ENCODE assay signal across 9 cellular contexts in genomic region chr2:234444242-234444641, GRCh38. TPM values are rescaled to one million over a fixed set of nuclear protein-coding genes. Genes with fewer than 3 reads are reported as not detected.
DNase-seq lines count a peak whose midpoint lies in the region; ATAC-seq, FAIRE-seq and TF ChIP-seq lines count a peak whose summit lies in the region.
"Had no signal": no experiment of that assay in that cellular context is flagged by ENCODE, and none has a peak within 500 bp of the region (broad histone marks: within the 10 kb centered on the region; RNA-seq: fewer than 3 reads in every experiment).

No MANE protein-coding gene starts in this region.

- in situ Hi-C loops in Panc1 (cut with HindIII; ENCODE audit: low pct_unique_long_range_greater_than_20kb, low sequenced_read_pairs), result no loop called here

- peaks cover 61% of the 10 kb centered on the region for H3K4me1 Mint-ChIP-seq in osteocyte (ENCODE audit: unreplicated experiment)

- H3K4me1 ChIP-seq in DND-41 (ENCODE audit: insufficient read depth, low read length) (peaks cover 63% of the 10 kb centered on the region), Panc1 (ENCODE audit: control insufficient read depth, insufficient read depth, low read length) (0 out of 2 replicates have a peak, but pooled peaks cover 6% of the 10 kb centered on the region)

- no peaks in the 10 kb centered on the region for H3K36me3 Mint-ChIP-seq in osteocyte (ENCODE audit: unreplicated experiment)

- H2AFZ ChIP-seq in DND-41 (ENCODE audit: low read depth, low read length), result peak overlapping the region; percentile 20; the same call in 1 of the 2 replicates

- BruUV-seq in Panc1 (replicated peaks; lab: Mats Ljungman, UMichigan), result no TSS peak

- no peak overlapping the region; the same call in 1 of the 2 replicates for H3K4me2 ChIP-seq in DND-41 (ENCODE audit: insufficient read depth, low read length)

- no peaks in the 10 kb centered on the region for H3K27me3 ChIP-seq in DND-41 (ENCODE audit: insufficient read depth, low read length, poor library complexity)
- no peaks in the 10 kb centered on the region for H3K27me3 ChIP-seq in Panc1 (ENCODE audit: control insufficient read depth, insufficient read depth, low read length)
- H3K27me3 ChIP-seq: gastrocnemius medialis had no signal

- POLR2A ChIA-PET in Panc1 (lab: Charles Lee), result no interaction called here

- TF ChIP-seq CTCF in DND-41 (IDR thresholded peaks at IDR 0.05; ENCODE audit: borderline replicate concordance, extremely low read depth, low read length, poor library complexity, severe bottlenecking) (no peak), Panc1 (IDR thresholded peaks at IDR 0.05) (no peak), choroid plexus epithelial cell (conservative IDR thresholded peaks at IDR 0.05; ENCODE audit: low read depth, low read length) (no peak), osteocyte (IDR thresholded peaks at IDR 0.05) (no peak)

- no peaks in the 10 kb centered on the region for H3K27me3 Mint-ChIP-seq in osteocyte (ENCODE audit: unreplicated experiment)

- H3K36me3 ChIP-seq in DND-41 (ENCODE audit: insufficient read depth, low read length) (no peaks in the 10 kb centered on the region), Panc1 (ENCODE audit: control insufficient read depth, insufficient read depth, low read length) (no peaks in the 10 kb centered on the region)
- H3K36me3 ChIP-seq: gastrocnemius medialis had no signal

- no peaks in the 10 kb centered on the region for H4K20me1 ChIP-seq in DND-41 (ENCODE audit: insufficient read depth, low read length)

- H3K4me3 ChIP-seq in DND-41 (ENCODE audit: low read depth in 1 of 2, low read length in 2 of 2) (no peak overlapping the region), Panc1 (ENCODE audit: low read depth in 2 of 2, low read length in 2 of 2) (no peak overlapping the region), choroid plexus epithelial cell (ENCODE audit: low read depth, low read length) (no peak overlapping the region)
- H3K4me3 ChIP-seq: gastrocnemius medialis had no signal

- no peaks in the 10 kb centered on the region for H3K9me3 Mint-ChIP-seq in osteocyte (ENCODE audit: unreplicated experiment)

- DNase-seq in DND-41 (no peak), Panc1 (ENCODE audit: low read depth, low spot score) (no peak), choroid plexus epithelial cell (ENCODE audit: low read depth) (peak; percentile 36), osteocyte (ENCODE audit: extremely low spot score, unreplicated experiment) (no peak), HuH-7 (ENCODE audit: low spot score) (no peak), NCI-H187 treated with DMSO at 0.1 percent for 48 hours (lab: John Stamatoyannopoulos, UW) (no peak), H54 (ENCODE audit: insufficient read length, low spot score) (no peak)
- DNase-seq: gastrocnemius medialis, NCI-H2107 had no signal

- intact Hi-C loops in Panc1 (cut with micrococcal nuclease; ENCODE audit: unreplicated experiment), result no loop called here

- CTCF ChIA-PET in Panc1 (lab: Charles Lee), result no interaction called here

- ATAC-seq in DND-41 (ENCODE audit: insufficient read depth, low read depth) (no peak), Panc1 (no peak)

- TF ChIP-seq POLR2A in H54 (IDR thresholded peaks at IDR 0.05; ENCODE audit: low read depth, low read length), result no peak

- no peak for FAIRE-seq in H54 (lab: Jason Lieb, UNC)

- H3K9ac ChIP-seq in DND-41 (ENCODE audit: low read depth, low read length), result peak overlapping the region; percentile 42

- H3K27ac Mint-ChIP-seq in osteocyte (ENCODE audit: unreplicated experiment), result peak overlapping the region; percentile 95

- H3K4me3 Mint-ChIP-seq in osteocyte (ENCODE audit: unreplicated experiment), result no peak overlapping the region

- no peaks in the 10 kb centered on the region for H3K9me3 ChIP-seq in DND-41 (ENCODE audit: insufficient read depth, low read length, severe bottlenecking)
- H3K9me3 ChIP-seq in Panc1 (ENCODE audit: control insufficient read depth, insufficient read depth, low read depth, low read length), result no peaks in the 10 kb centered on the region
- H3K9me3 ChIP-seq: gastrocnemius medialis had no signal

- no peaks in the 10 kb centered on the region for H3K79me2 ChIP-seq in DND-41 (ENCODE audit: insufficient read depth, low read length)

- H3K27ac ChIP-seq in DND-41 (ENCODE audit: low read length) (peak overlapping the region; percentile 93), Panc1 (ENCODE audit: low read length) (peak overlapping the region; percentile 13; the same call in 1 of the 2 replicates)
- H3K27ac ChIP-seq: gastrocnemius medialis had no signal

RNA-seq across cellular contexts. Expression of gene ARL4C, which starts 52.6 kb away (rescaled TPM):
- total RNA-seq in Panc1 (2021; ENCODE audit: unreplicated experiment), result 151 TPM
- 176 TPM for polyA plus RNA-seq in Panc1 (2012; ENCODE audit: insufficient read length)
- total RNA-seq in osteocyte, result 35.1 and 37.1 TPM in 2 replicates
